ENCODE assay signal across 13 cellular contexts in genomic region chr2:238761802-238762373, GRCh38.
DNase-seq lines count a peak whose midpoint lies in the region; TF ChIP-seq lines count a peak whose summit lies in the region.
"Had no signal": no experiment of that assay in that cellular context is flagged by ENCODE, and none has a peak within 500 bp of the region (broad histone marks: within the 10 kb centered on the region; RNA-seq: fewer than 3 reads in every experiment).

No MANE protein-coding gene starts in this region.

- DNase-seq in DMS53 (lab: John Stamatoyannopoulos, UW) (peak; percentile 23), DMS53 treated with DMSO at 0.1 percent for 48 hours (lab: John Stamatoyannopoulos, UW; ENCODE audit: unreplicated experiment) (no peak), NCI-H82 (lab: John Stamatoyannopoulos, UW) (peak; percentile 63), choroid plexus epithelial cell (ENCODE audit: low read depth) (peak; percentile 45), nephron progenitor cell (peak; percentile 62), NCI-H146 treated with DMSO at 0.1 percent for 48 hours (lab: John Stamatoyannopoulos, UW; ENCODE audit: unreplicated experiment) (no peak), GOT3 (lab: John Stamatoyannopoulos, UW) (no peak)
- DNase-seq in central memory CD4-positive, alpha-beta T cell = no peak
- DNase-seq: activated CD4-positive, alpha-beta memory T cell treated with anti-CD3 and anti-CD28 coated beads for 36 hours; foreskin melanocyte; GF-D8; NCI-H2081 treated with DMSO at 0.1 percent for 48 hours had no signal

- H3K27me3 Mint-ChIP-seq in nephron progenitor cell (ENCODE audit: low read depth, poor library complexity) = peaks cover 66% of the 10 kb centered on the region

- no peak overlapping the region for H3K4me3 ChIP-seq in choroid plexus epithelial cell (ENCODE audit: low read depth, low read length)
- H3K4me3 ChIP-seq: adrenal gland had no signal

- no peaks in the 10 kb centered on the region for H3K4me1 Mint-ChIP-seq in nephron progenitor cell

- no peaks in the 10 kb centered on the region for H3K36me3 Mint-ChIP-seq in nephron progenitor cell (ENCODE audit: low read depth)
- H3K36me3 Mint-ChIP-seq: activated CD4-positive, alpha-beta memory T cell treated with anti-CD3 and anti-CD28 coated beads for 36 hours had no signal

- no peak overlapping the region for H3K4me3 Mint-ChIP-seq in nephron progenitor cell
- H3K4me3 Mint-ChIP-seq: activated CD4-positive, alpha-beta memory T cell treated with anti-CD3 and anti-CD28 coated beads for 36 hours had no signal

- no peak overlapping the region for H3K27ac Mint-ChIP-seq in nephron progenitor cell
- H3K27ac Mint-ChIP-seq: activated CD4-positive, alpha-beta memory T cell treated with anti-CD3 and anti-CD28 coated beads for 36 hours had no signal

- TF ChIP-seq CTCF in choroid plexus epithelial cell (conservative IDR thresholded peaks at IDR 0.05; ENCODE audit: low read depth, low read length) (no peak), nephron progenitor cell (IDR thresholded peaks at IDR 0.05) (no peak)

- no peaks in the 10 kb centered on the region for H3K9me3 Mint-ChIP-seq in nephron progenitor cell
- H3K9me3 Mint-ChIP-seq: activated CD4-positive, alpha-beta memory T cell treated with anti-CD3 and anti-CD28 coated beads for 36 hours had no signal

Comparison
In these comparisons a context has a peak if more than half of its experiments do, and no peak if none do; other contexts are left out.
1. DNase-seq: peak in DMS53 (single experiment), NCI-H82 (single experiment), choroid plexus epithelial cell (single experiment) and nephron progenitor cell (single experiment); none in DMS53 treated with DMSO at 0.1 percent for 48 hours (single experiment), central memory CD4-positive, alpha-beta T cell (single experiment), NCI-H146 treated with DMSO at 0.1 percent for 48 hours (single experiment) and GOT3 (single experiment).